1 cellular context compared by ENCODE assay signal in genomic region chr6:125956506-125957390, GRCh38.
TF ChIP-seq lines count a peak whose summit lies in the region.

HINT3 (plus strand) TSS chr6:125956770; CDS start chr6:125956978, 208 bp downstream.

TF ChIP-seq in K562, 482 proteins besides CTCF, POLR2A, EP300 and RAD21 (continued from another document and continues in another):
- TF ChIP-seq, protein P1, sequence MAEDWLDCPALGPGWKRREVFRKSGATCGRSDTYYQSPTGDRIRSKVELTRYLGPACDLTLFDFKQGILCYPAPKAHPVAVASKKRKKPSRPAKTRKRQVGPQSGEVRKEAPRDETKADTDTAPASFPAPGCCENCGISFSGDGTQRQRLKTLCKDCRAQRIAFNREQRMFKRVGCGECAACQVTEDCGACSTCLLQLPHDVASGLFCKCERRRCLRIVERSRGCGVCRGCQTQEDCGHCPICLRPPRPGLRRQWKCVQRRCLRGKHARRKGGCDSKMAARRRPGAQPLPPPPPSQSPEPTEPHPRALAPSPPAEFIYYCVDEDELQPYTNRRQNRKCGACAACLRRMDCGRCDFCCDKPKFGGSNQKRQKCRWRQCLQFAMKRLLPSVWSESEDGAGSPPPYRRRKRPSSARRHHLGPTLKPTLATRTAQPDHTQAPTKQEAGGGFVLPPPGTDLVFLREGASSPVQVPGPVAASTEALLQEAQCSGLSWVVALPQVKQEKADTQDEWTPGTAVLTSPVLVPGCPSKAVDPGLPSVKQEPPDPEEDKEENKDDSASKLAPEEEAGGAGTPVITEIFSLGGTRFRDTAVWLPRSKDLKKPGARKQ (CRISPR knock-in tag; IDR thresholded peaks at IDR 0.05), result no peak
- TF ChIP-seq ZNF551 (CRISPR knock-in tag; IDR thresholded peaks at IDR 0.05) (no peak), MEIS2 (IDR thresholded peaks at IDR 0.05; ENCODE audit: partially characterized antibody) (peak; percentile 67), ZNF507 (tag; conservative IDR thresholded peaks at IDR 0.05) (no peak), TAF7 (tag; IDR thresholded peaks at IDR 0.05) (peak; percentile 37; the same call in 1 of the 2 replicates), IRF2 (CRISPR knock-in tag; IDR thresholded peaks at IDR 0.05) (no peak), ZEB2 (IDR thresholded peaks at IDR 0.05) (peak; percentile 28; the same call in 1 of the 2 replicates), CCNT2 (IDR thresholded peaks at IDR 0.05; ENCODE audit: borderline replicate concordance, extremely low read depth, insufficient read length, low read depth, low read length) (peak; percentile 57), USF1 (CRISPR knock-in tag; IDR thresholded peaks at IDR 0.05) (peak; percentile 29; the same call in 1 of the 2 replicates), ZBTB7A (IDR thresholded peaks at IDR 0.05; ENCODE audit: borderline replicate concordance, control insufficient read depth, low read depth, low read length) (peak; percentile 50; the same call in 1 of the 2 replicates), ZNF75A (CRISPR knock-in tag; IDR thresholded peaks at IDR 0.05) (no peak), ZNF449 (CRISPR knock-in tag; IDR thresholded peaks at IDR 0.05) (no peak), YY1 (IDR thresholded peaks at IDR 0.05; ENCODE audit: borderline replicate concordance in 1 of 3, control insufficient read depth in 1 of 3, extremely low read depth in 1 of 3, insufficient read depth in 3 of 3, insufficient read length in 1 of 3, insufficient replicate concordance in 2 of 3, low read depth in 1 of 3, low read length in 2 of 3) (peak in 2 of 3 experiments; percentile 82 to 83), TAL1 (IDR thresholded peaks at IDR 0.05) (no peak), ZNF134 (CRISPR knock-in tag; conservative IDR thresholded peaks at IDR 0.05) (no peak), CBFA2T3 (IDR thresholded peaks at IDR 0.05) (no peak; the same call in 1 of the 2 replicates), SREBF2 (CRISPR knock-in tag; IDR thresholded peaks at IDR 0.05) (no peak), GATAD2B (IDR thresholded peaks at IDR 0.05; ENCODE audit: borderline replicate concordance) (no peak; the same call in 1 of the 2 replicates), CSDE1 (IDR thresholded peaks at IDR 0.05) (peak in 1 of 2 experiments; percentile 84; a peak in 1 of 4 replicates), SAFB (IDR thresholded peaks at IDR 0.05; ENCODE audit: borderline replicate concordance, low read depth, low read length) (no peak), PRPF4 (IDR thresholded peaks at IDR 0.05; ENCODE audit: insufficient read depth, low read depth, low read length, poor library complexity, severe bottlenecking) (no peak), ILF3 (IDR thresholded peaks at IDR 0.05; ENCODE audit: borderline replicate concordance) (no peak), ZNF197 (CRISPR knock-in tag; IDR thresholded peaks at IDR 0.05; ENCODE audit: low read depth) (peak; percentile 67; the same call in 1 of the 2 replicates), ZSCAN29 (IDR thresholded peaks at IDR 0.05) (no peak), KLF16 (IDR thresholded peaks at IDR 0.05) (peak; percentile 58; the same call in 1 of the 2 replicates), ZBED1 (IDR thresholded peaks at IDR 0.05) (no peak; the same call in 1 of the 2 replicates), ZNF224 (CRISPR knock-in tag; IDR thresholded peaks at IDR 0.05) (no peak), GTF3C2 (IDR thresholded peaks at IDR 0.05; ENCODE audit: borderline replicate concordance, extremely low read depth, insufficient read length) (no peak), ETS2 (tag; IDR thresholded peaks at IDR 0.05; ENCODE audit: borderline replicate concordance, poor library complexity, severe bottlenecking) (no peak), RBM15 (IDR thresholded peaks at IDR 0.05; ENCODE audit: insufficient read depth, low read length) (no peak), ZNF511 (CRISPR knock-in tag; IDR thresholded peaks at IDR 0.05) (peak; percentile 83; the same call in 1 of the 2 replicates)
- TF ChIP-seq, protein P2, sequence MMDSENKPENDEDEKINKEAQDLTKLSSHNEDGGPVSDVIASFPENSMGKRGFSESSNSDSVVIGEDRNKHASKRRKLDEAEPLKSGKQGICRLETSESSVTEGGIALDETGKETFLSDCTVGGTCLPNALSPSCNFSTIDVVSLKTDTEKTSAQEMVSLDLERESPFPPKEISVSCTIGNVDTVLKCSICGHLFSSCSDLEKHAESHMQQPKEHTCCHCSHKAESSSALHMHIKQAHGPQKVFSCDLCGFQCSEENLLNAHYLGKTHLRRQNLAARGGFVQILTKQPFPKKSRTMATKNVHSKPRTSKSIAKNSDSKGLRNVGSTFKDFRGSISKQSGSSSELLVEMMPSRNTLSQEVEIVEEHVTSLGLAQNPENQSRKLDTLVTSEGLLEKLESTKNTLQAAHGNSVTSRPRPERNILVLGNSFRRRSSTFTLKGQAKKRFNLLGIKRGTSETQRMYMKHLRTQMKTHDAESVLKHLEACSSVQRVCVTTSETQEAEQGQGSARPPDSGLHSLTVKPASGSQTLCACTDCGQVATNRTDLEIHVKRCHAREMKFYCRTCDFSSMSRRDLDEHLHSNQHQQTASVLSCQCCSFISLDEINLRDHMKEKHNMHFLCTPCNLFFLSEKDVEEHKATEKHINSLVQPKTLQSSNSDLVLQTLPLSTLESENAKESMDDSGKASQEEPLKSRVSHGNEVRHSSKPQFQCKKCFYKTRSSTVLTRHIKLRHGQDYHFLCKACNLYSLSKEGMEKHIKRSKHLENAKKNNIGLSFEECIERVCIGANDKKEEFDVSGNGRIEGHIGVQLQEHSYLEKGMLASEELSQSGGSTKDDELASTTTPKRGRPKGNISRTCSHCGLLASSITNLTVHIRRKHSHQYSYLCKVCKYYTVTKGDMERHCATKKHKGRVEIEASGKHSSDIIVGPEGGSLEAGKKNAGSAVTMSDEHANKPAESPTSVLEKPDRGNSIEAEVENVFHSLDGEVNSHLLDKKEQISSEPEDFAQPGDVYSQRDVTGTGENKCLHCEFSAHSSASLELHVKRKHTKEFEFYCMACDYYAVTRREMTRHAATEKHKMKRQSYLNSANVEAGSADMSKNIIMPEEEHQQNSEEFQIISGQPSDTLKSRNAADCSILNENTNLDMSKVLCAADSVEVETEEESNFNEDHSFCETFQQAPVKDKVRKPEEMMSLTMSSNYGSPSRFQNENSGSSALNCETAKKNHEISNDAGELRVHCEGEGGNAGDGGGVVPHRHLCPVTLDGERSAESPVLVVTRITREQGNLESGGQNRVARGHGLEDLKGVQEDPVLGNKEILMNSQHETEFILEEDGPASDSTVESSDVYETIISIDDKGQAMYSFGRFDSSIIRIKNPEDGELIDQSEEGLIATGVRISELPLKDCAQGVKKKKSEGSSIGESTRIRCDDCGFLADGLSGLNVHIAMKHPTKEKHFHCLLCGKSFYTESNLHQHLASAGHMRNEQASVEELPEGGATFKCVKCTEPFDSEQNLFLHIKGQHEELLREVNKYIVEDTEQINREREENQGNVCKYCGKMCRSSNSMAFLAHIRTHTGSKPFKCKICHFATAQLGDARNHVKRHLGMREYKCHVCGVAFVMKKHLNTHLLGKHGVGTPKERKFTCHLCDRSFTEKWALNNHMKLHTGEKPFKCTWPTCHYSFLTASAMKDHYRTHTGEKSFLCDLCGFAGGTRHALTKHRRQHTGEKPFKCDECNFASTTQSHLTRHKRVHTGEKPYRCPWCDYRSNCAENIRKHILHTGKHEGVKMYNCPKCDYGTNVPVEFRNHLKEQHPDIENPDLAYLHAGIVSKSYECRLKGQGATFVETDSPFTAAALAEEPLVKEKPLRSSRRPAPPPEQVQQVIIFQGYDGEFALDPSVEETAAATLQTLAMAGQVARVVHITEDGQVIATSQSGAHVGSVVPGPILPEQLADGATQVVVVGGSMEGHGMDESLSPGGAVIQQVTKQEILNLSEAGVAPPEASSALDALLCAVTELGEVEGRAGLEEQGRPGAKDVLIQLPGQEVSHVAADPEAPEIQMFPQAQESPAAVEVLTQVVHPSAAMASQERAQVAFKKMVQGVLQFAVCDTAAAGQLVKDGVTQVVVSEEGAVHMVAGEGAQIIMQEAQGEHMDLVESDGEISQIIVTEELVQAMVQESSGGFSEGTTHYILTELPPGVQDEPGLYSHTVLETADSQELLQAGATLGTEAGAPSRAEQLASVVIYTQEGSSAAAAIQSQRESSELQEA (IDR thresholded peaks at IDR 0.05; ENCODE audit: low read depth), result no peak; the same call in 1 of the 2 replicates
- TF ChIP-seq, protein P3, sequence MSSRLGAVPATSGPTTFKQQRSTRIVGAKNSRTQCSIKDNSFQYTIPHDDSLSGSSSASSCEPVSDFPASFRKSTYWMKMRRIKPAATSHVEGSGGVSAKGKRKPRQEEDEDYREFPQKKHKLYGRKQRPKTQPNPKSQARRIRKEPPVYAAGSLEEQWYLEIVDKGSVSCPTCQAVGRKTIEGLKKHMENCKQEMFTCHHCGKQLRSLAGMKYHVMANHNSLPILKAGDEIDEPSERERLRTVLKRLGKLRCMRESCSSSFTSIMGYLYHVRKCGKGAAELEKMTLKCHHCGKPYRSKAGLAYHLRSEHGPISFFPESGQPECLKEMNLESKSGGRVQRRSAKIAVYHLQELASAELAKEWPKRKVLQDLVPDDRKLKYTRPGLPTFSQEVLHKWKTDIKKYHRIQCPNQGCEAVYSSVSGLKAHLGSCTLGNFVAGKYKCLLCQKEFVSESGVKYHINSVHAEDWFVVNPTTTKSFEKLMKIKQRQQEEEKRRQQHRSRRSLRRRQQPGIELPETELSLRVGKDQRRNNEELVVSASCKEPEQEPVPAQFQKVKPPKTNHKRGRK (tag; IDR thresholded peaks at IDR 0.05), result no peak
- TF ChIP-seq, protein P4, sequence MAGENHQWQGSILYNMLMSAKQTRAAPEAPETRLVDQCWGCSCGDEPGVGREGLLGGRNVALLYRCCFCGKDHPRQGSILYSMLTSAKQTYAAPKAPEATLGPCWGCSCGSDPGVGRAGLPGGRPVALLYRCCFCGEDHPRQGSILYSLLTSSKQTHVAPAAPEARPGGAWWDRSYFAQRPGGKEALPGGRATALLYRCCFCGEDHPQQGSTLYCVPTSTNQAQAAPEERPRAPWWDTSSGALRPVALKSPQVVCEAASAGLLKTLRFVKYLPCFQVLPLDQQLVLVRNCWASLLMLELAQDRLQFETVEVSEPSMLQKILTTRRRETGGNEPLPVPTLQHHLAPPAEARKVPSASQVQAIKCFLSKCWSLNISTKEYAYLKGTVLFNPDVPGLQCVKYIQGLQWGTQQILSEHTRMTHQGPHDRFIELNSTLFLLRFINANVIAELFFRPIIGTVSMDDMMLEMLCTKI (IDR thresholded peaks at IDR 0.05; ENCODE audit: partially characterized antibody), result no peak
- TF ChIP-seq, protein P5, sequence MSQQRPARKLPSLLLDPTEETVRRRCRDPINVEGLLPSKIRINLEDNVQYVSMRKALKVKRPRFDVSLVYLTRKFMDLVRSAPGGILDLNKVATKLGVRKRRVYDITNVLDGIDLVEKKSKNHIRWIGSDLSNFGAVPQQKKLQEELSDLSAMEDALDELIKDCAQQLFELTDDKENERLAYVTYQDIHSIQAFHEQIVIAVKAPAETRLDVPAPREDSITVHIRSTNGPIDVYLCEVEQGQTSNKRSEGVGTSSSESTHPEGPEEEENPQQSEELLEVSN (IDR thresholded peaks at IDR 0.05; ENCODE audit: borderline replicate concordance in 1 of 2, extremely low read depth in 1 of 2, insufficient read depth in 1 of 2, insufficient read length in 1 of 2, low read depth in 1 of 2, low read length in 1 of 2, poor library complexity in 1 of 2, severe bottlenecking in 1 of 2), result peak; percentile 72 to 82
- TF ChIP-seq, protein P6, sequence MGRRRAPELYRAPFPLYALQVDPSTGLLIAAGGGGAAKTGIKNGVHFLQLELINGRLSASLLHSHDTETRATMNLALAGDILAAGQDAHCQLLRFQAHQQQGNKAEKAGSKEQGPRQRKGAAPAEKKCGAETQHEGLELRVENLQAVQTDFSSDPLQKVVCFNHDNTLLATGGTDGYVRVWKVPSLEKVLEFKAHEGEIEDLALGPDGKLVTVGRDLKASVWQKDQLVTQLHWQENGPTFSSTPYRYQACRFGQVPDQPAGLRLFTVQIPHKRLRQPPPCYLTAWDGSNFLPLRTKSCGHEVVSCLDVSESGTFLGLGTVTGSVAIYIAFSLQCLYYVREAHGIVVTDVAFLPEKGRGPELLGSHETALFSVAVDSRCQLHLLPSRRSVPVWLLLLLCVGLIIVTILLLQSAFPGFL (CRISPR knock-in tag; IDR thresholded peaks at IDR 0.05), result no peak
